Comparison of ENCODE assay signal across 32 cellular contexts in the genomic region with DNA sequence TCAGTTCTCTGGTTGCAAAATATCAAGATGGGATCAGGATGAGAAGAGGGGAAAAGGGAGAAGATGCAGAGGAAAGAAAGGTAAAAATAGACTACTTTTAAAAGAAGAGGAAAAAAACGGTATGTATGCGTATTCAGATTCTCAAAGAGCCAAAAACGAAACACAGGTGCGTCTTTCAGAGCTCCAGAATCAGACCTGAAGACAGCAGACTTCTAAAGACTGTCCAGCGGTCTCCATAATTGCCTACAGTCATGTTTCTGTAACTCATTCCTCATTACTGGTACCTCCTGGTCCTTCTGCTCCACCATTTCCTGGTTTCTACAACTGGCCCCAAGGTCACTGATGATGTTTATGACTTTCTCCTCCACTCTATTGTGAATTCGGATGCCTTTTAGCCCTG.
"Had no signal": no experiment of that assay in that cellular context is flagged by ENCODE, and none has a peak within 500 bp of the region (broad histone marks: within the 10 kb centered on the region; RNA-seq: fewer than 3 reads in every experiment).

No MANE protein-coding gene starts in this region.

- H3K27ac ChIP-seq: KMS-11 had no signal

- H3K4me3 ChIP-seq: MG63 had no signal

- DNase-seq: Karpas-422, Kasumi-1, KG1, MG63, MV-4-11, NCI-H1048, NCI-H1092, NCI-H1092 treated with DMSO at 0.1 percent for 48 hours, NCI-H1105, NCI-H1105 treated with DMSO at 0.1 percent for 48 hours, NCI-H1417 treated with DMSO at 0.1 percent for 48 hours, NCI-H1436, NCI-H1436 treated with DMSO at 0.1 percent for 48 hours, NCI-H146, NCI-H1694, NCI-H1694 treated with DMSO at 0.1 percent for 48 hours, NCI-H187, NCI-H187 treated with DMSO at 0.1 percent for 48 hours, NCI-H1930, NCI-H2029, NCI-H2029 treated with DMSO at 0.1 percent for 48 hours, NCI-H2081, NCI-H2081 treated with DMSO at 0.1 percent for 48 hours, NCI-H2107, NCI-H2171, NCI-H2171 treated with DMSO at 0.1 percent for 48 hours, NCI-H2227 treated with DMSO at 0.1 percent for 48 hours, NCI-H226, NCI-H446, NCI-H446 treated with DMSO at 0.1 percent for 48 hours, NCI-H510A had no signal

- H3K9me3 ChIP-seq: MG63 had no signal

- H3K4me2 ChIP-seq: KMS-11 had no signal

- H3K36me3 ChIP-seq: MG63 had no signal

- H3K9ac ChIP-seq: KMS-11 had no signal
